ENCODE assay signal across 1 cellular context in the genomic region with DNA sequence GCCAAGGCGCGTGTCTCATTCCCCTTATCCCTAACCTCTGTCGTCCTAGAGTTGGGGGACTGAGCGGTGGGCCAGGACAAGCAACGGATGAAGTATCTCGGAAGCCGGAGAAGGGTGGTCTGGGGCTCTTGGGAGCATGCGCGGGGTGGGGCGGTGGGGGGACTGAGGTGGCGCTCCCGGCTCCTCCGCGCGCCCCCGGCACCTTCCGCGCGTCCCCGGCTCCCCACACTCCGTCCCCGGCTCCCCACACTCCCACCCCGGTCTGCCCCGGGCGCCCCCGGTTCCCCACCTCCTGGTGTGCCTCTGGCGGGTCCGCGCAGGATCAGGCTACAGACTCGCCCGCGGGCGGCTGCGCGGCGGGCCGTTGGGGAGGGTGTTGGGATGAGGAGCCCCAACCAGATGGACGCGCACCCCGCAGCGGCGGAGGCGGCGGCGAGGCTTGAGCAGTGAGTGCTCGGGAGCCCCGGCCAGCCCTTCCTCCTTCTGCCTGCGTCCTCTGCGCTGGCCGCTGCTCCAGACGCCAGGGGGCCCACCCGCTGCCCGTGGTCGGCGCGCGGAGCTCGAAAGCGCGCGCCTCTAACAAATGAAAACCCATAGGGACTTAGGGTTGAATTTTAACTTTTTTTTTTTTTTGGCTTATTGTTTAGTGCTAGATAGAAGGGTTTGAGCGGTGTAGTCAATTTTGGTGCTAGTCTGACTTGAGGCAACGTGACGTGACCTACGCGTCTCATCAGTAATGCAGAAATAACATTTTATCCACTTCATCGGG.
TF ChIP-seq lines count a peak whose summit lies in the region.

No MANE protein-coding gene starts in this region.

TF ChIP-seq in HepG2, 621 proteins besides CTCF, POLR2A, EP300 and RAD21 (continued from another document and continues in another):
- TF ChIP-seq, protein P1, sequence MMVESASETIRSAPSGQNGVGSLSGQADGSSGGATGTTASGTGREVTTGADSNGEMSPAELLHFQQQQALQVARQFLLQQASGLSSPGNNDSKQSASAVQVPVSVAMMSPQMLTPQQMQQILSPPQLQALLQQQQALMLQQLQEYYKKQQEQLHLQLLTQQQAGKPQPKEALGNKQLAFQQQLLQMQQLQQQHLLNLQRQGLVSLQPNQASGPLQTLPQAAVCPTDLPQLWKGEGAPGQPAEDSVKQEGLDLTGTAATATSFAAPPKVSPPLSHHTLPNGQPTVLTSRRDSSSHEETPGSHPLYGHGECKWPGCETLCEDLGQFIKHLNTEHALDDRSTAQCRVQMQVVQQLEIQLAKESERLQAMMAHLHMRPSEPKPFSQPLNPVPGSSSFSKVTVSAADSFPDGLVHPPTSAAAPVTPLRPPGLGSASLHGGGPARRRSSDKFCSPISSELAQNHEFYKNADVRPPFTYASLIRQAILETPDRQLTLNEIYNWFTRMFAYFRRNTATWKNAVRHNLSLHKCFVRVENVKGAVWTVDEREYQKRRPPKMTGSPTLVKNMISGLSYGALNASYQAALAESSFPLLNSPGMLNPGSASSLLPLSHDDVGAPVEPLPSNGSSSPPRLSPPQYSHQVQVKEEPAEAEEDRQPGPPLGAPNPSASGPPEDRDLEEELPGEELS (CRISPR knock-in tag; IDR thresholded peaks at IDR 0.05) = peak; percentile 58
- TF ChIP-seq ONECUT2 (CRISPR knock-in tag; IDR thresholded peaks at IDR 0.05) (no peak), ZNF850 (CRISPR knock-in tag; conservative IDR thresholded peaks at IDR 0.05) (no peak), ZKSCAN1 (IDR thresholded peaks at IDR 0.05; ENCODE audit: low read length) (no peak), ZNF12 (CRISPR knock-in tag; IDR thresholded peaks at IDR 0.05) (peak; percentile 41; the same call in 1 of the 2 replicates), NFYB (CRISPR knock-in tag; IDR thresholded peaks at IDR 0.05) (no peak), KAT7 (CRISPR knock-in tag; IDR thresholded peaks at IDR 0.05; ENCODE audit: borderline replicate concordance) (0 out of 2 replicates have a peak, but pooled peaks have one; percentile 39), ZNF234 (CRISPR knock-in tag; conservative IDR thresholded peaks at IDR 0.05) (no peak), ZFP62 (CRISPR knock-in tag; IDR thresholded peaks at IDR 0.05) (no peak), ZNF180 (CRISPR knock-in tag; IDR thresholded peaks at IDR 0.05; ENCODE audit: borderline replicate concordance, low read depth) (no peak), SIX4 (CRISPR knock-in tag; IDR thresholded peaks at IDR 0.05) (no peak), SPEN (CRISPR knock-in tag; IDR thresholded peaks at IDR 0.05; ENCODE audit: low read depth) (no peak), RCOR2 (CRISPR knock-in tag; IDR thresholded peaks at IDR 0.05) (0 out of 2 replicates have a peak, but pooled peaks have one; percentile 37), ZNF510 (CRISPR knock-in tag; IDR thresholded peaks at IDR 0.05; ENCODE audit: low read depth) (no peak), MZF1 (CRISPR knock-in tag; IDR thresholded peaks at IDR 0.05; ENCODE audit: borderline replicate concordance) (no peak), ZSCAN20 (CRISPR knock-in tag; IDR thresholded peaks at IDR 0.05; ENCODE audit: borderline replicate concordance) (0 out of 2 replicates have a peak, but pooled peaks have one; percentile 27), ZNF841 (CRISPR knock-in tag; IDR thresholded peaks at IDR 0.05; ENCODE audit: borderline replicate concordance) (no peak), ZNF615 (CRISPR knock-in tag; IDR thresholded peaks at IDR 0.05; ENCODE audit: borderline replicate concordance) (no peak), CHD2 (IDR thresholded peaks at IDR 0.05; ENCODE audit: low read depth, low read length) (no peak), ZNF550 (CRISPR knock-in tag; IDR thresholded peaks at IDR 0.05; ENCODE audit: borderline replicate concordance) (no peak)
- TF ChIP-seq, protein P2, sequence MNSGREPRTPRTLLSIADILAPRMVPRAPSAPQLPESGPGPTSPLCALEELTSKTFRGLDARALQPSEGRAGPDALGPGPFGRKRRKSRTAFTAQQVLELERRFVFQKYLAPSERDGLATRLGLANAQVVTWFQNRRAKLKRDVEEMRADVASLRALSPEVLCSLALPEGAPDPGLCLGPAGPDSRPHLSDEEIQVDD (CRISPR knock-in tag; IDR thresholded peaks at IDR 0.05; ENCODE audit: borderline replicate concordance) = no peak
- TF ChIP-seq, protein P3, sequence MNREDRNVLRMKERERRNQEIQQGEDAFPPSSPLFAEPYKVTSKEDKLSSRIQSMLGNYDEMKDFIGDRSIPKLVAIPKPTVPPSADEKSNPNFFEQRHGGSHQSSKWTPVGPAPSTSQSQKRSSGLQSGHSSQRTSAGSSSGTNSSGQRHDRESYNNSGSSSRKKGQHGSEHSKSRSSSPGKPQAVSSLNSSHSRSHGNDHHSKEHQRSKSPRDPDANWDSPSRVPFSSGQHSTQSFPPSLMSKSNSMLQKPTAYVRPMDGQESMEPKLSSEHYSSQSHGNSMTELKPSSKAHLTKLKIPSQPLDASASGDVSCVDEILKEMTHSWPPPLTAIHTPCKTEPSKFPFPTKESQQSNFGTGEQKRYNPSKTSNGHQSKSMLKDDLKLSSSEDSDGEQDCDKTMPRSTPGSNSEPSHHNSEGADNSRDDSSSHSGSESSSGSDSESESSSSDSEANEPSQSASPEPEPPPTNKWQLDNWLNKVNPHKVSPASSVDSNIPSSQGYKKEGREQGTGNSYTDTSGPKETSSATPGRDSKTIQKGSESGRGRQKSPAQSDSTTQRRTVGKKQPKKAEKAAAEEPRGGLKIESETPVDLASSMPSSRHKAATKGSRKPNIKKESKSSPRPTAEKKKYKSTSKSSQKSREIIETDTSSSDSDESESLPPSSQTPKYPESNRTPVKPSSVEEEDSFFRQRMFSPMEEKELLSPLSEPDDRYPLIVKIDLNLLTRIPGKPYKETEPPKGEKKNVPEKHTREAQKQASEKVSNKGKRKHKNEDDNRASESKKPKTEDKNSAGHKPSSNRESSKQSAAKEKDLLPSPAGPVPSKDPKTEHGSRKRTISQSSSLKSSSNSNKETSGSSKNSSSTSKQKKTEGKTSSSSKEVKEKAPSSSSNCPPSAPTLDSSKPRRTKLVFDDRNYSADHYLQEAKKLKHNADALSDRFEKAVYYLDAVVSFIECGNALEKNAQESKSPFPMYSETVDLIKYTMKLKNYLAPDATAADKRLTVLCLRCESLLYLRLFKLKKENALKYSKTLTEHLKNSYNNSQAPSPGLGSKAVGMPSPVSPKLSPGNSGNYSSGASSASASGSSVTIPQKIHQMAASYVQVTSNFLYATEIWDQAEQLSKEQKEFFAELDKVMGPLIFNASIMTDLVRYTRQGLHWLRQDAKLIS (CRISPR knock-in tag; IDR thresholded peaks at IDR 0.05) = no peak
- TF ChIP-seq, protein P4, sequence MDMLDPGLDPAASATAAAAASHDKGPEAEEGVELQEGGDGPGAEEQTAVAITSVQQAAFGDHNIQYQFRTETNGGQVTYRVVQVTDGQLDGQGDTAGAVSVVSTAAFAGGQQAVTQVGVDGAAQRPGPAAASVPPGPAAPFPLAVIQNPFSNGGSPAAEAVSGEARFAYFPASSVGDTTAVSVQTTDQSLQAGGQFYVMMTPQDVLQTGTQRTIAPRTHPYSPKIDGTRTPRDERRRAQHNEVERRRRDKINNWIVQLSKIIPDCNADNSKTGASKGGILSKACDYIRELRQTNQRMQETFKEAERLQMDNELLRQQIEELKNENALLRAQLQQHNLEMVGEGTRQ (IDR thresholded peaks at IDR 0.05; ENCODE audit: low read depth, low read length) = no peak
- TF ChIP-seq, protein P4 (CRISPR knock-in tag; IDR thresholded peaks at IDR 0.05; ENCODE audit: borderline replicate concordance) = no peak
- TF ChIP-seq, protein P5, sequence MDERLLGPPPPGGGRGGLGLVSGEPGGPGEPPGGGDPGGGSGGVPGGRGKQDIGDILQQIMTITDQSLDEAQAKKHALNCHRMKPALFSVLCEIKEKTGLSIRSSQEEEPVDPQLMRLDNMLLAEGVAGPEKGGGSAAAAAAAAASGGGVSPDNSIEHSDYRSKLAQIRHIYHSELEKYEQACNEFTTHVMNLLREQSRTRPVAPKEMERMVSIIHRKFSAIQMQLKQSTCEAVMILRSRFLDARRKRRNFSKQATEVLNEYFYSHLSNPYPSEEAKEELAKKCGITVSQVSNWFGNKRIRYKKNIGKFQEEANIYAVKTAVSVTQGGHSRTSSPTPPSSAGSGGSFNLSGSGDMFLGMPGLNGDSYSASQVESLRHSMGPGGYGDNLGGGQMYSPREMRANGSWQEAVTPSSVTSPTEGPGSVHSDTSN (CRISPR knock-in tag; IDR thresholded peaks at IDR 0.05) = no peak
- TF ChIP-seq, protein P6, sequence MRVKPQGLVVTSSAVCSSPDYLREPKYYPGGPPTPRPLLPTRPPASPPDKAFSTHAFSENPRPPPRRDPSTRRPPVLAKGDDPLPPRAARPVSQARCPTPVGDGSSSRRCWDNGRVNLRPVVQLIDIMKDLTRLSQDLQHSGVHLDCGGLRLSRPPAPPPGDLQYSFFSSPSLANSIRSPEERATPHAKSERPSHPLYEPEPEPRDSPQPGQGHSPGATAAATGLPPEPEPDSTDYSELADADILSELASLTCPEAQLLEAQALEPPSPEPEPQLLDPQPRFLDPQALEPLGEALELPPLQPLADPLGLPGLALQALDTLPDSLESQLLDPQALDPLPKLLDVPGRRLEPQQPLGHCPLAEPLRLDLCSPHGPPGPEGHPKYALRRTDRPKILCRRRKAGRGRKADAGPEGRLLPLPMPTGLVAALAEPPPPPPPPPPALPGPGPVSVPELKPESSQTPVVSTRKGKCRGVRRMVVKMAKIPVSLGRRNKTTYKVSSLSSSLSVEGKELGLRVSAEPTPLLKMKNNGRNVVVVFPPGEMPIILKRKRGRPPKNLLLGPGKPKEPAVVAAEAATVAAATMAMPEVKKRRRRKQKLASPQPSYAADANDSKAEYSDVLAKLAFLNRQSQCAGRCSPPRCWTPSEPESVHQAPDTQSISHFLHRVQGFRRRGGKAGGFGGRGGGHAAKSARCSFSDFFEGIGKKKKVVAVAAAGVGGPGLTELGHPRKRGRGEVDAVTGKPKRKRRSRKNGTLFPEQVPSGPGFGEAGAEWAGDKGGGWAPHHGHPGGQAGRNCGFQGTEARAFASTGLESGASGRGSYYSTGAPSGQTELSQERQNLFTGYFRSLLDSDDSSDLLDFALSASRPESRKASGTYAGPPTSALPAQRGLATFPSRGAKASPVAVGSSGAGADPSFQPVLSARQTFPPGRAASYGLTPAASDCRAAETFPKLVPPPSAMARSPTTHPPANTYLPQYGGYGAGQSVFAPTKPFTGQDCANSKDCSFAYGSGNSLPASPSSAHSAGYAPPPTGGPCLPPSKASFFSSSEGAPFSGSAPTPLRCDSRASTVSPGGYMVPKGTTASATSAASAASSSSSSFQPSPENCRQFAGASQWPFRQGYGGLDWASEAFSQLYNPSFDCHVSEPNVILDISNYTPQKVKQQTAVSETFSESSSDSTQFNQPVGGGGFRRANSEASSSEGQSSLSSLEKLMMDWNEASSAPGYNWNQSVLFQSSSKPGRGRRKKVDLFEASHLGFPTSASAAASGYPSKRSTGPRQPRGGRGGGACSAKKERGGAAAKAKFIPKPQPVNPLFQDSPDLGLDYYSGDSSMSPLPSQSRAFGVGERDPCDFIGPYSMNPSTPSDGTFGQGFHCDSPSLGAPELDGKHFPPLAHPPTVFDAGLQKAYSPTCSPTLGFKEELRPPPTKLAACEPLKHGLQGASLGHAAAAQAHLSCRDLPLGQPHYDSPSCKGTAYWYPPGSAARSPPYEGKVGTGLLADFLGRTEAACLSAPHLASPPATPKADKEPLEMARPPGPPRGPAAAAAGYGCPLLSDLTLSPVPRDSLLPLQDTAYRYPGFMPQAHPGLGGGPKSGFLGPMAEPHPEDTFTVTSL (CRISPR knock-in tag; IDR thresholded peaks at IDR 0.05; ENCODE audit: borderline replicate concordance) = no peak
- TF ChIP-seq, protein P7, sequence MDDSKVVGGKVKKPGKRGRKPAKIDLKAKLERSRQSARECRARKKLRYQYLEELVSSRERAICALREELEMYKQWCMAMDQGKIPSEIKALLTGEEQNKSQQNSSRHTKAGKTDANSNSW (CRISPR knock-in tag; IDR thresholded peaks at IDR 0.05; ENCODE audit: borderline replicate concordance) = no peak
- TF ChIP-seq, protein P8, sequence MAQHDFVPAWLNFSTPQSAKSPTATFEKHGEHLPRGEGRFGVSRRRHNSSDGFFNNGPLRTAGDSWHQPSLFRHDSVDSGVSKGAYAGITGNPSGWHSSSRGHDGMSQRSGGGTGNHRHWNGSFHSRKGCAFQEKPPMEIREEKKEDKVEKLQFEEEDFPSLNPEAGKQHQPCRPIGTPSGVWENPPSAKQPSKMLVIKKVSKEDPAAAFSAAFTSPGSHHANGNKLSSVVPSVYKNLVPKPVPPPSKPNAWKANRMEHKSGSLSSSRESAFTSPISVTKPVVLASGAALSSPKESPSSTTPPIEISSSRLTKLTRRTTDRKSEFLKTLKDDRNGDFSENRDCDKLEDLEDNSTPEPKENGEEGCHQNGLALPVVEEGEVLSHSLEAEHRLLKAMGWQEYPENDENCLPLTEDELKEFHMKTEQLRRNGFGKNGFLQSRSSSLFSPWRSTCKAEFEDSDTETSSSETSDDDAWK (CRISPR knock-in tag; IDR thresholded peaks at IDR 0.05) = no peak
- TF ChIP-seq, protein P9, sequence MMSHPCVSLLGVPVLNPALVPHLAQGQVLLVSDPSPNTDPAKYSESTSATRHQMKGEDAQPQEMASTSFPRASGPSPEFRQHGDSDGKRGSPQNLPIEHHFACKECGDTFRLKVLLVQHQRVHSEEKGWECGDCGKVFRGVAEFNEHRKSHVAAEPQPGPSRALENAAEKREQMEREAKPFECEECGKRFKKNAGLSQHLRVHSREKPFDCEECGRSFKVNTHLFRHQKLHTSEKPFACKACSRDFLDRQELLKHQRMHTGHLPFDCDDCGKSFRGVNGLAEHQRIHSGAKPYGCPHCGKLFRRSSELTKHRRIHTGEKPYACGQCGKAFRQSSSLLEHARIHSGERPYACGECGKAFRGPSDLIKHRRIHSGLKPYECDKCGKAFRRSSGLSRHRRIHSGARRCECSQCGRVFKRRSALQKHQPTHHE (CRISPR knock-in tag; IDR thresholded peaks at IDR 0.05; ENCODE audit: borderline replicate concordance) = no peak
- TF ChIP-seq, protein P10, sequence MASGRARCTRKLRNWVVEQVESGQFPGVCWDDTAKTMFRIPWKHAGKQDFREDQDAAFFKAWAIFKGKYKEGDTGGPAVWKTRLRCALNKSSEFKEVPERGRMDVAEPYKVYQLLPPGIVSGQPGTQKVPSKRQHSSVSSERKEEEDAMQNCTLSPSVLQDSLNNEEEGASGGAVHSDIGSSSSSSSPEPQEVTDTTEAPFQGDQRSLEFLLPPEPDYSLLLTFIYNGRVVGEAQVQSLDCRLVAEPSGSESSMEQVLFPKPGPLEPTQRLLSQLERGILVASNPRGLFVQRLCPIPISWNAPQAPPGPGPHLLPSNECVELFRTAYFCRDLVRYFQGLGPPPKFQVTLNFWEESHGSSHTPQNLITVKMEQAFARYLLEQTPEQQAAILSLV (CRISPR knock-in tag; IDR thresholded peaks at IDR 0.05; ENCODE audit: borderline replicate concordance) = no peak
